ENCODE assay signal across 8 cellular contexts in the genomic region with DNA sequence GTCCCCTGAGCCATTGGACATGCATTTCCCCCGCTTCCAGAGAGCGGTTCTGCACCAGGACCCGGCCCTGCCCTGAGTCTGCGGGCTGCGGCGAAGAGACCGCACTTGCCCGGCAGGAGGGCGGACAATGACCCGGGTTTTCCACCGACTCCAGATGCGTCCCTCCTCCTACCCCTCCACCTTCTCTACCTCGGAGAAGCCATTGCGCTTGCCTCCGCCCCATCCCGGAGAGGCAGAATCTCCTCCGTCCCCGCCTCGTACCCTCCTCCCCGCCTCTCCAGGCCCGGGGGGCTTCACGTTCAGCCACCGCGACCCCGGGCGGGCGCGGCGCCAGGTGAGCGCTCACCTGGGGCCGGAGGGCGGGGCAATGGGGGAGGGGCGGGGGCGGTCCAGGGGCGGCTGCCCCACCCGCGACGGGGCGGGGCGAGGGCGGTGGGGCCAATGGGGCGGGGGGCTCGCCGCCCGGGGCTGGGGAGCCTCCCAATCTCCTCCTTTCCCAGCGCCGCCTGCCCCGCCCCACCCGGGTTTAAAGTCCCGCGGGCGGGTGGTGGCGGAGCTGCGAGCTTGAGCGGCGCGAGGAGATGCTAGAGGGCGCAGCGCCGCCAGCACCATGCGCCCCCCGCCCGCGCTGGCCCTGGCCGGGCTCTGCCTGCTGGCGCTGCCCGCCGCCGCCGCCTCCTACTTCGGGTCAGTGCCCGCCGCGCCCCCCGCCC. TPM values are rescaled to one million over a fixed set of nuclear protein-coding genes. Genes with fewer than 3 reads are reported as not detected.
DNase-seq lines count a peak whose midpoint lies in the region; ATAC-seq and TF ChIP-seq lines count a peak whose summit lies in the region.

A gene with protein sequence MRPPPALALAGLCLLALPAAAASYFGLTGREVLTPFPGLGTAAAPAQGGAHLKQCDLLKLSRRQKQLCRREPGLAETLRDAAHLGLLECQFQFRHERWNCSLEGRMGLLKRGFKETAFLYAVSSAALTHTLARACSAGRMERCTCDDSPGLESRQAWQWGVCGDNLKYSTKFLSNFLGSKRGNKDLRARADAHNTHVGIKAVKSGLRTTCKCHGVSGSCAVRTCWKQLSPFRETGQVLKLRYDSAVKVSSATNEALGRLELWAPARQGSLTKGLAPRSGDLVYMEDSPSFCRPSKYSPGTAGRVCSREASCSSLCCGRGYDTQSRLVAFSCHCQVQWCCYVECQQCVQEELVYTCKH (plus strand): TSS at position 555 of the 713 bp plus-strand sequence. CDS start 56 bp downstream, at position 611.

- H3K4me2 ChIP-seq in H9 (ENCODE audit: insufficient read depth, insufficient read length, low read length): peak within 1 kb of the TSS; percentile 87

- H3K79me1 ChIP-seq in H9 (ENCODE audit: insufficient read depth, low read depth, low read length, poor library complexity, severe bottlenecking): no peaks in the 10 kb centered on the region

- H2BK12ac ChIP-seq in H9 (ENCODE audit: insufficient read length, low read depth, low read length): no peak within 1 kb of the TSS

- H3K4me3 Mint-ChIP-seq in H9: peak within 1 kb of the TSS; percentile 73 to 92

- no peak within 1 kb of the TSS for H3K23ac ChIP-seq in H9 (ENCODE audit: insufficient read length, low read depth, low read length)

- H3K27me3 Mint-ChIP-seq in H9 (ENCODE audit: low read depth): peaks cover 81% of the 10 kb centered on the region

- no peak within 1 kb of the TSS for H4K5ac ChIP-seq in H9 (ENCODE audit: insufficient read length, low read depth, low read length)

- DNase-seq in 8988T (peak; percentile 61), H9 (peak; percentile 93), left cardiac atrium (peak; percentile 54), sigmoid colon (no peak)

- H3K56ac ChIP-seq in H9 (ENCODE audit: insufficient read length, low read depth, low read length): no peak within 1 kb of the TSS

- H3K4ac ChIP-seq in H9 (ENCODE audit: low read depth, low read length): no peak within 1 kb of the TSS

- no peak for TF ChIP-seq EP300 in sigmoid colon (IDR thresholded peaks at IDR 0.05)

- no peaks in the 10 kb centered on the region for H3K79me2 ChIP-seq in H9 (ENCODE audit: insufficient read depth, low read length)

- no peak within 1 kb of the TSS for H3K27ac Mint-ChIP-seq in H9

- no peak within 1 kb of the TSS for H2BK5ac ChIP-seq in H9 (ENCODE audit: insufficient read length, low read length)

- H4K91ac ChIP-seq in H9 (ENCODE audit: insufficient read length, low read depth, low read length): no peak within 1 kb of the TSS

- H3K4me1 ChIP-seq in H9 (ENCODE audit: insufficient read depth, low read length) (no peaks in the 10 kb centered on the region; the same call in 1 of the 2 replicates), sigmoid colon (peaks cover 0 to 14% (median 14%) of the 10 kb centered on the region in 4 donors)

- peak within 1 kb of the TSS in 3 of 4 donors; percentile 13 to 45 (median 42) for H3K4me3 ChIP-seq in sigmoid colon

- TF ChIP-seq POLR2A in sigmoid colon (IDR thresholded peaks at IDR 0.05): no peak

- H4K8ac ChIP-seq in H9 (replicated peaks; ENCODE audit: insufficient read length, low read depth, low read length): no peak within 1 kb of the TSS

- H3K27ac ChIP-seq in H9 (ENCODE audit: insufficient read length, low read depth, low read length): no peak within 1 kb of the TSS
- H3K27ac ChIP-seq in VCaP: peak within 1 kb of the TSS; percentile 21; the same call in 1 of the 2 replicates
- H3K27ac ChIP-seq in sigmoid colon: no peak within 1 kb of the TSS

- peak within 1 kb of the TSS; percentile 48 for H3K18ac ChIP-seq in H9 (ENCODE audit: insufficient read length, low read depth, low read length)

- peak within 1 kb of the TSS; percentile 24; the same call in 1 of the 2 replicates for H3K14ac ChIP-seq in H9 (ENCODE audit: insufficient read depth, low read length)

- H2BK120ac ChIP-seq in H9 (ENCODE audit: low read depth, low read length, poor library complexity, severe bottlenecking): no peak within 1 kb of the TSS

- peaks cover 20 to 23% of the 10 kb centered on the region in 2 experiments for H3K4me1 Mint-ChIP-seq in H9

- H3K9me3 Mint-ChIP-seq in H9: no peaks in the 10 kb centered on the region; a peak in 2 of 5 replicates

- H3K9me3 ChIP-seq in H9 (ENCODE audit: control insufficient read depth, low read depth, low read length) (no peaks in the 10 kb centered on the region), sigmoid colon (no peaks in the 10 kb centered on the region)

- peak within 1 kb of the TSS; percentile 9 for H3K9ac ChIP-seq in H9 (ENCODE audit: extremely low read depth, insufficient read length, low read length)

- H3K36me3 ChIP-seq in sigmoid colon: no peaks in the 10 kb centered on the region

- H2BK20ac ChIP-seq in H9 (ENCODE audit: low read depth, low read length, poor library complexity, severe bottlenecking): no peak within 1 kb of the TSS

- ATAC-seq in left cardiac atrium (peak; percentile 41 to 74), HG02678 (IDR thresholded peaks at IDR 0.05; ENCODE audit: unreplicated experiment) (no peak), GM21423 (IDR thresholded peaks at IDR 0.05; ENCODE audit: unreplicated experiment) (no peak), HG03354 (IDR thresholded peaks at IDR 0.05; ENCODE audit: poor library complexity, severe bottlenecking, unreplicated experiment) (no peak)

- H2AK5ac ChIP-seq in H9 (ENCODE audit: insufficient read length, low read length): no peak within 1 kb of the TSS

- no CpG with 5 or more reads among the region's 75 CpGs for WGBS in H9 (ENCODE audit: extremely low coverage, insufficient read length, low lambda C conversion rate)
- 2% methylated on average over 75 of the region's 75 CpGs for WGBS in sigmoid colon, 2 donors

- H4K20me1 ChIP-seq in H9 (ENCODE audit: control insufficient read depth, insufficient read depth, insufficient read length): no peaks in the 10 kb centered on the region

- TF ChIP-seq CTCF in H9 (conservative IDR thresholded peaks at IDR 0.05): peak; percentile 24; the same call in 1 of the 3 replicates
- TF ChIP-seq CTCF in VCaP (conservative IDR thresholded peaks at IDR 0.05): peak; percentile 36; the same call in 1 of the 2 replicates
- TF ChIP-seq CTCF in sigmoid colon (IDR thresholded peaks at IDR 0.05): no peak

- H3K23me2 ChIP-seq in H9 (ENCODE audit: insufficient read length, low read depth, low read length, poor library complexity, severe bottlenecking): peaks cover 11% of the 10 kb centered on the region

- no peak within 1 kb of the TSS; the same call in 1 of the 2 replicates for H2BK15ac ChIP-seq in H9 (ENCODE audit: low read depth, low read length)

- intact Hi-C loops in left cardiac atrium (cut with DNase I) (no loop called here), sigmoid colon (cut with DNase I) (no loop called here)

- H3K27me3 ChIP-seq in H9 (ENCODE audit: insufficient read depth, low read length) (peaks cover 20% of the 10 kb centered on the region; the same call in 1 of the 2 replicates), sigmoid colon (peaks cover 16 to 84% (median 44%) of the 10 kb centered on the region in 3 donors)

- H3T11ph ChIP-seq in H9 (ENCODE audit: low read length): no peak within 1 kb of the TSS

- no peaks in the 10 kb centered on the region for H3K36me3 Mint-ChIP-seq in H9 (ENCODE audit: insufficient read depth in 1 of 3, low read depth in 3 of 3)

- H2AFZ ChIP-seq in H9 (ENCODE audit: low read length): no peak within 1 kb of the TSS

RNA-seq across cellular contexts. Expression of the gene that starts here (rescaled TPM):
- 0.70 and 0.77 TPM in 2 replicates for total RNA-seq in H9 (2021)
- 1 to 10 TPM in 1 of 2 donors, under 1 TPM in 1; 0.53 to 3.8 TPM for total RNA-seq in left cardiac atrium
- not detected for total RNA-seq in sigmoid colon
- polyA plus RNA-seq in sigmoid colon: under 1 TPM in 1 of 3 donors, not detected in 2; 0.03 TPM

Comparison
In these comparisons a context has a peak if more than half of its experiments do, and no peak if none do; other contexts are left out.
1. Peak in DNase-seq, H3K9ac ChIP-seq and H3K4me2 ChIP-seq in H9; RNA of the gene not detected or under 1 TPM.
2. CTCF ChIP-seq: peak in H9 (single experiment) and VCaP (single experiment); none in sigmoid colon (0 of 4).
3. ATAC-seq: peak in left cardiac atrium (2 of 2); none in HG02678 (single experiment), GM21423 (single experiment) and HG03354 (single experiment).